15 cellular contexts compared by ENCODE assay signal in genomic region chr17:73151888-73152633, GRCh38. TPM values are rescaled to one million over a fixed set of nuclear protein-coding genes. Genes with fewer than 3 reads are reported as not detected.
DNase-seq lines count a peak whose midpoint lies in the region; ATAC-seq, FAIRE-seq and TF ChIP-seq lines count a peak whose summit lies in the region.
"Had no signal": no experiment of that assay in that cellular context is flagged by ENCODE, and none has a peak within 500 bp of the region (broad histone marks: within the 10 kb centered on the region; RNA-seq: fewer than 3 reads in every experiment).

No MANE protein-coding gene starts in this region.

- H3K4me3 ChIP-seq in GM12878, result no peak overlapping the region
- H3K4me3 ChIP-seq: gastrocnemius medialis had no signal

- in situ Hi-C loops in GM12878 (cut with MboI), result loop anchor here (10.0 kb wide), 1 partner anchor 587 kb away; no protein-coding TSS in a partner anchor

- TF ChIP-seq EP300 in GM12878 (IDR thresholded peaks at IDR 0.05; ENCODE audit: borderline replicate concordance in 1 of 2, control insufficient read depth in 1 of 2, low read depth in 2 of 2, low read length in 2 of 2), result no peak

- SMC1A ChIA-PET in GM12878 (lab: Charles Lee; ENCODE audit: uncharacterized antibody, unreplicated experiment), result interaction anchor here (2.3 kb wide), 1 partner anchor 166 kb away, joined by 8 read pairs; no protein-coding TSS in a partner anchor

- peaks cover 3% of the 10 kb centered on the region for H3K9me3 ChIP-seq in GM12878 (replicated peaks; ENCODE audit: control insufficient read depth, insufficient read depth, low read length)
- H3K9me3 ChIP-seq: gastrocnemius medialis had no signal

- no peak for TF ChIP-seq POLR2A in GM12878 (IDR thresholded peaks at IDR 0.05; ENCODE audit: low read depth, low read length)

- H3K27me3 ChIP-seq in GM12878 (replicated peaks in 1 of 2; ENCODE audit: control insufficient read depth in 2 of 2, insufficient read depth in 2 of 2, low read length in 1 of 2), result no peaks in the 10 kb centered on the region

- POLR2A ChIA-PET in GM12878 (lab: Charles Lee), result interaction anchor here (0.6 to 1.1 kb wide), 2 partner anchors 23 to 36 kb away, joined by 4 to 7 read pairs; no protein-coding TSS in a partner anchor

- FAIRE-seq in GM12878 (lab: Jason Lieb, UNC), result no peak
- FAIRE-seq: astrocyte, keratinocyte had no signal

- peak overlapping the region; percentile 25; the same call in 1 of the 2 replicates for H3K4me2 ChIP-seq in GM12878 (ENCODE audit: control insufficient read depth, insufficient read depth)

- no peaks in the 10 kb centered on the region for H3K79me2 ChIP-seq in GM12878 (ENCODE audit: control insufficient read depth, insufficient read depth, low read length)

- peak; percentile 82 for DNase-seq in GF-D8 (lab: John Stamatoyannopoulos, UW)
- peak; percentile 87 for DNase-seq in NCI-H69 (lab: John Stamatoyannopoulos, UW)
- DNase-seq in GM12878 (ENCODE audit: low read depth, low spot score), result no peak
- peak; percentile 57 for DNase-seq in renal cortical epithelial cell (ENCODE audit: low read depth)
- no peak for DNase-seq in central memory CD4-positive, alpha-beta T cell
- no peak for DNase-seq in NCI-H1092 treated with DMSO at 0.1 percent for 48 hours (lab: John Stamatoyannopoulos, UW)
- DNase-seq: COR-L47; gastrocnemius medialis; naive thymus-derived CD8-positive, alpha-beta T cell; substantia nigra had no signal

- CTCF ChIA-PET in GM12878 (lab: Yijun Ruan, JAX), result interaction anchor here (1.0 to 1.6 kb wide), 2 partner anchors 166 to 168 kb away, joined by 3 to 4 read pairs; no protein-coding TSS in a partner anchor

- TF ChIP-seq CTCF in GM12878 (IDR thresholded peaks at IDR 0.05 in 2 of 3, conservative IDR thresholded peaks at IDR 0.05 in 1 of 3; ENCODE audit: control insufficient read depth in 2 of 3, extremely low read depth in 1 of 3, insufficient read depth in 1 of 3, low read depth in 3 of 3, low read length in 3 of 3), result no peak

- H3K36me3 ChIP-seq in GM12878 (ENCODE audit: control insufficient read depth in 2 of 2, insufficient read depth in 2 of 2, low read length in 1 of 2), result no peaks in the 10 kb centered on the region
- H3K36me3 ChIP-seq: gastrocnemius medialis had no signal

- no peak overlapping the region for H2AFZ ChIP-seq in GM12878 (ENCODE audit: control insufficient read depth, low read depth, low read length)

- 54% methylated on average over 10 of the region's 10 CpGs for WGBS in GM12878 (ENCODE audit: insufficient coverage, insufficient replicate concordance, low lambda C conversion rate, missing lambda C conversion rate)

- peaks cover 34% of the 10 kb centered on the region for H3K4me1 ChIP-seq in GM12878 (ENCODE audit: control insufficient read depth, insufficient read depth, low read length)
- H3K4me1 ChIP-seq: gastrocnemius medialis had no signal

- 0 out of 2 replicates have a peak overlapping the region, but pooled peaks have one; percentile 24 for H3K27ac ChIP-seq in GM12878 (ENCODE audit: control insufficient read depth, insufficient read depth)
- H3K27ac ChIP-seq: gastrocnemius medialis had no signal

- intact Hi-C loops in GM12878 (cut with micrococcal nuclease; ENCODE audit: unreplicated experiment), result no loop called here

- BruUV-seq in GM12878 (replicated peaks; lab: Mats Ljungman, UMichigan), result no TSS peak

- TF ChIP-seq RAD21 in GM12878 (IDR thresholded peaks at IDR 0.05; ENCODE audit: insufficient read depth, low read depth, low read length), result no peak

- RAD21 ChIA-PET in GM12878 (lab: Charles Lee; ENCODE audit: unreplicated experiment), result no interaction called here

- H3K9ac ChIP-seq in GM12878 (ENCODE audit: control insufficient read depth, insufficient read depth, low read length), result no peak overlapping the region

- no peaks in the 10 kb centered on the region for H4K20me1 ChIP-seq in GM12878 (ENCODE audit: control insufficient read depth, insufficient read depth)

- ATAC-seq in GM12878 (peak; percentile 15; the same call in 2 of the 3 replicates), HG03039 (IDR thresholded peaks at IDR 0.05; ENCODE audit: unreplicated experiment) (no peak)
- ATAC-seq: gastrocnemius medialis, Panc1, sciatic nerve had no signal

TF ChIP-seq in GM12878, 131 proteins besides CTCF, POLR2A, EP300 and RAD21 (continues in another document):
- 0 out of 2 replicates have a peak, but pooled peaks have one; percentile 56 for TF ChIP-seq PAX5 (IDR thresholded peaks at IDR 0.05; ENCODE audit: borderline replicate concordance, low read depth, low read length)
- no peak for TF ChIP-seq ATF7 (IDR thresholded peaks at IDR 0.05; ENCODE audit: low read depth)
- TF ChIP-seq CREM (IDR thresholded peaks at IDR 0.05; ENCODE audit: low read depth), result no peak
- no peak for TF ChIP-seq WRNIP1 (IDR thresholded peaks at IDR 0.05; ENCODE audit: borderline replicate concordance, low read depth, low read length)

RNA-seq across cellular contexts. Expression of gene SSTR2, which starts 12.7 kb away (rescaled TPM):
- total RNA-seq in GM12878 (2013; cell fraction: nucleolus; rRNA removed), result 17.7 and 19.0 TPM in 2 replicates
- total RNA-seq in GM12878 (2014; rRNA removed) (1.9 and 2.2 TPM in 2 replicates), GM12878 (2014; rRNA removed; fragmentation: Illumina TruSeq; extraction: Trizol) (1.7 and 2.0 TPM in 2 replicates), GM12878 (2021) (2.3 TPM in 2 replicates), renal cortical epithelial cell (0.25 TPM in 1 of 2 replicates, not detected in the other)
- polyA plus RNA-seq in GM12878 (2011; ENCODE audit: low read depth), result 0.47 TPM
- polyA plus RNA-seq in GM12878 (2011; rRNA removed) (12.5 and 14.2 TPM in 2 replicates), GM12878 (2014; fragmentation: Illumina TruSeq; extraction: Trizol) (1.7 TPM in 2 replicates), GM12878 (2014; fragmentation: Nextera tagmentation; extraction: Ambion mirVana) (under 1 TPM; 0.47 to 0.69 TPM), GM12878 (2014; rRNA removed) (1.5 and 1.6 TPM in 2 replicates), GM12878 (2016; fragmentation: Nextera tagmentation; extraction: Ambion mirVana) (1 to 10 TPM; 1.2 to 1.6 TPM)
- polyA plus RNA-seq in GM12878 (2011; cell fraction: cytosol; rRNA removed), result 10.7 and 11.8 TPM in 2 replicates
- 8.3 and 11.2 TPM in 2 replicates for polyA plus RNA-seq in GM12878 (2011; cell fraction: nucleus; rRNA removed)
- 0.54 and 0.97 TPM in 2 replicates for polyA plus RNA-seq in GM12878 (2012)
- polyA minus RNA-seq in GM12878 (2011; rRNA and poly(A)+ RNA removed), result 26.0 and 31.7 TPM in 2 replicates
- 4.1 and 4.9 TPM in 2 replicates for polyA minus RNA-seq in GM12878 (2011; cell fraction: cytosol; rRNA and poly(A)+ RNA removed)
- 7.4 and 8.3 TPM in 2 replicates for polyA minus RNA-seq in GM12878 (2011; cell fraction: nucleus; rRNA and poly(A)+ RNA removed)
- total RNA-seq: naive thymus-derived CD8-positive, alpha-beta T cell had no signal
- polyA plus RNA-seq: keratinocyte; naive thymus-derived CD8-positive, alpha-beta T cell had no signal

RNA-seq across cellular contexts. Expression of gene COG1, which starts 40.8 kb away (rescaled TPM):
- total RNA-seq in GM12878 (2013; cell fraction: nucleolus; rRNA removed), result 42.8 and 47.0 TPM in 2 replicates
- total RNA-seq in GM12878 (2014; rRNA removed) (16.7 and 23.9 TPM in 2 replicates), GM12878 (2014; rRNA removed; fragmentation: Illumina TruSeq; extraction: Trizol) (13.4 and 16.0 TPM in 2 replicates), GM12878 (2021) (20.7 and 24.1 TPM in 2 replicates), renal cortical epithelial cell (12.0 and 25.2 TPM in 2 replicates)
- 10.9 TPM for polyA plus RNA-seq in GM12878 (2011; ENCODE audit: low read depth)
- polyA plus RNA-seq in GM12878 (2011; rRNA removed) (11.9 and 21.1 TPM in 2 replicates), GM12878 (2014; fragmentation: Illumina TruSeq; extraction: Trizol) (19.5 and 25.8 TPM in 2 replicates), GM12878 (2014; fragmentation: Nextera tagmentation; extraction: Ambion mirVana) (10 to 100 TPM; 10.5 to 11.4 TPM), GM12878 (2014; rRNA removed) (13.8 and 14.4 TPM in 2 replicates), GM12878 (2016; fragmentation: Nextera tagmentation; extraction: Ambion mirVana) (10 to 100 TPM; 19.6 to 20.8 TPM)
- 15.1 and 18.4 TPM in 2 replicates for polyA plus RNA-seq in GM12878 (2011; cell fraction: cytosol; rRNA removed)
- polyA plus RNA-seq in GM12878 (2011; cell fraction: nucleus; rRNA removed), result 43.8 and 51.2 TPM in 2 replicates
- 18.6 and 23.9 TPM in 2 replicates for polyA plus RNA-seq in GM12878 (2012)
- 21.4 and 26.0 TPM in 2 replicates for polyA minus RNA-seq in GM12878 (2011; rRNA and poly(A)+ RNA removed)
- 9.5 and 11.2 TPM in 2 replicates for polyA minus RNA-seq in GM12878 (2011; cell fraction: cytosol; rRNA and poly(A)+ RNA removed)
- 19.2 and 29.9 TPM in 2 replicates for polyA minus RNA-seq in GM12878 (2011; cell fraction: nucleus; rRNA and poly(A)+ RNA removed)

RNA-seq across cellular contexts. Expression of gene SLC39A11, which starts 59.6 kb away (rescaled TPM):
- 72.4 and 88.7 TPM in 2 replicates for total RNA-seq in GM12878 (2013; cell fraction: nucleolus; rRNA removed)
- total RNA-seq in GM12878 (2014; rRNA removed) (14.1 and 14.2 TPM in 2 replicates), GM12878 (2014; rRNA removed; fragmentation: Illumina TruSeq; extraction: Trizol) (13.9 and 15.2 TPM in 2 replicates), GM12878 (2021) (22.1 and 23.8 TPM in 2 replicates), renal cortical epithelial cell (24.2 and 29.3 TPM in 2 replicates)
- polyA plus RNA-seq in GM12878 (2011; ENCODE audit: low read depth), result 9.2 TPM
- polyA plus RNA-seq in GM12878 (2011; rRNA removed) (12.3 and 13.6 TPM in 2 replicates), GM12878 (2014; fragmentation: Illumina TruSeq; extraction: Trizol) (8.2 and 10.9 TPM in 2 replicates), GM12878 (2014; fragmentation: Nextera tagmentation; extraction: Ambion mirVana) (10 to 100 TPM in 1 of 2 experiments, 1 to 10 TPM in 1; 8.6 to 11.7 TPM), GM12878 (2014; rRNA removed) (10.6 and 16.6 TPM in 2 replicates), GM12878 (2016; fragmentation: Nextera tagmentation; extraction: Ambion mirVana) (10 to 100 TPM; 16.3 to 18.6 TPM)
- polyA plus RNA-seq in GM12878 (2011; cell fraction: cytosol; rRNA removed), result 15.3 and 17.4 TPM in 2 replicates
- polyA plus RNA-seq in GM12878 (2011; cell fraction: nucleus; rRNA removed), result 11.4 and 19.5 TPM in 2 replicates
- 8.4 and 11.3 TPM in 2 replicates for polyA plus RNA-seq in GM12878 (2012)
- polyA minus RNA-seq in GM12878 (2011; rRNA and poly(A)+ RNA removed), result 35.9 and 58.5 TPM in 2 replicates
- polyA minus RNA-seq in GM12878 (2011; cell fraction: cytosol; rRNA and poly(A)+ RNA removed), result 5.3 and 9.4 TPM in 2 replicates
- polyA minus RNA-seq in GM12878 (2011; cell fraction: nucleus; rRNA and poly(A)+ RNA removed), result 27.7 and 63.9 TPM in 2 replicates

Comparison
In these comparisons a context has a peak if more than half of its experiments do, and no peak if none do; other contexts are left out.
1. DNase-seq: peak in GF-D8 (single experiment), NCI-H69 (single experiment) and renal cortical epithelial cell (single experiment); none in GM12878 (single experiment), central memory CD4-positive, alpha-beta T cell (single experiment) and NCI-H1092 treated with DMSO at 0.1 percent for 48 hours (single experiment).